In genomic region chr6:169654590-169655391, GRCh38 we compare ENCODE assay signal across 8 cellular contexts. TPM values are rescaled to one million over a fixed set of nuclear protein-coding genes. Genes with fewer than 3 reads are reported as not detected.
DNase-seq lines count a peak whose midpoint lies in the region; ATAC-seq, FAIRE-seq and TF ChIP-seq lines count a peak whose summit lies in the region.

No MANE protein-coding gene starts in this region.

- intact Hi-C loops in pancreas (cut with DNase I) = no loop called here

- H3K27me3 ChIP-seq in pancreas = no peaks in the 10 kb centered on the region
- H3K27me3 ChIP-seq in thymus (ENCODE audit: control insufficient read depth, insufficient read depth) = no peaks in the 10 kb centered on the region

- H3K9me3 ChIP-seq in pancreas = no peaks in the 10 kb centered on the region
- H3K9me3 ChIP-seq in thymus (ENCODE audit: control insufficient read depth) = no peaks in the 10 kb centered on the region

- no peak for FAIRE-seq in pancreas (lab: Jason Lieb, UNC)

- peak overlapping the region; percentile 60 for H3K4me3 ChIP-seq in GM12864 (ENCODE audit: low read depth, low read length)
- peak overlapping the region in 3 of 4 donors; percentile 9 to 39 (median 30) for H3K4me3 ChIP-seq in pancreas
- peak overlapping the region; percentile 60 for H3K4me3 ChIP-seq in thymus (ENCODE audit: low read length)

- ATAC-seq in HG02763 (IDR thresholded peaks at IDR 0.05; ENCODE audit: unreplicated experiment) (peak; percentile 83), pancreas (peak; percentile 97 to 99 (median 98))

- no peak for TF ChIP-seq CTCF in GM12864 (IDR thresholded peaks at IDR 0.05; ENCODE audit: low read depth, low read length, missing control alignments)
- no peak for TF ChIP-seq CTCF in pancreas (IDR thresholded peaks at IDR 0.05)

- H3K27ac ChIP-seq in pancreas (peak overlapping the region; percentile 31 to 73 (median 52)), thymus (ENCODE audit: low read depth) (peak overlapping the region; percentile 77)

- H3K36me3 ChIP-seq in pancreas (no peaks in the 10 kb centered on the region), thymus (ENCODE audit: control insufficient read depth, insufficient read depth) (peaks cover 7% of the 10 kb centered on the region)

- H3K4me1 ChIP-seq in pancreas = no peaks in the 10 kb centered on the region
- no peaks in the 10 kb centered on the region for H3K4me1 ChIP-seq in thymus (ENCODE audit: control insufficient read depth, insufficient read depth, low read length)

- WGBS in pancreas, 2 donors = 42 to 52% methylated on average over 47 of the region's 47 CpGs
- 44% methylated on average over 47 of the region's 47 CpGs for WGBS in thymus

- peak; percentile 30 for DNase-seq in GM12864 (ENCODE audit: low read depth)
- peak; percentile 50 for DNase-seq in NCI-H748 treated with DMSO at 0.1 percent for 48 hours (lab: John Stamatoyannopoulos, UW)
- peak; percentile 86 for DNase-seq in activated effector memory CD4-positive, alpha-beta T cell treated with anti-CD3 and anti-CD28 coated beads, Interleukin-2, amount 50 U/mL, for 16 hours
- peak; percentile 42 for DNase-seq in fibroblast of the conjunctiva (ENCODE audit: low read depth)
- peak; percentile 64 to 86 (median 78) for DNase-seq in pancreas
- DNase-seq in NCI-H774 (lab: John Stamatoyannopoulos, UW) = no peak

RNA-seq across cellular contexts. Expression of gene WDR27, which starts 47.0 kb away (rescaled TPM):
- total RNA-seq in pancreas = 10 to 100 TPM in 5 of 6 donors, 1 to 10 TPM in 1; 9.6 to 32.2 (median 14.9) TPM
- polyA plus RNA-seq in pancreas = 10 to 100 TPM; 25.5 to 43.1 TPM
- polyA plus RNA-seq in thymus = 42.0 TPM

RNA-seq across cellular contexts. Expression of gene C6orf120, which starts 47.1 kb away (rescaled TPM):
- total RNA-seq in pancreas = 10 to 100 TPM in 4 of 6 donors, 1 to 10 TPM in 2; 7.9 to 15.5 (median 13.9) TPM
- polyA plus RNA-seq in pancreas (1 to 10 TPM; 2.9 to 6.9 TPM), thymus (12.2 TPM)
